12 cellular contexts compared by ENCODE assay signal in genomic region chr9:128149001-128149701, GRCh38. TPM values are rescaled to one million over a fixed set of nuclear protein-coding genes. Genes with fewer than 3 reads are reported as not detected.
DNase-seq lines count a peak whose midpoint lies in the region; ATAC-seq and TF ChIP-seq lines count a peak whose summit lies in the region.
"Had no signal": no experiment of that assay in that cellular context is flagged by ENCODE, and none has a peak within 500 bp of the region (broad histone marks: within the 10 kb centered on the region; RNA-seq: fewer than 3 reads in every experiment).

Gene LCN2 (plus strand): TSS chr9:128149453. CDS start chr9:128149526, 73 bp downstream.

- H3K36me3 ChIP-seq in muscle layer of duodenum (ENCODE audit: control insufficient read depth in 1 of 2, insufficient read depth in 2 of 2, low read length in 2 of 2) (no peaks in the 10 kb centered on the region), aorta (ENCODE audit: control insufficient read depth in 1 of 2, insufficient read depth in 2 of 2, low read length in 1 of 2) (no peaks in the 10 kb centered on the region)
- H3K36me3 ChIP-seq: gastrocnemius medialis had no signal

- H3K4me1 ChIP-seq in muscle layer of duodenum (ENCODE audit: control insufficient read depth in 1 of 2, insufficient read depth in 2 of 2, low read length in 2 of 2) (peaks cover 0 to 4% of the 10 kb centered on the region in 2 donors), aorta (ENCODE audit: control insufficient read depth in 1 of 2, insufficient read depth in 2 of 2, low read length in 2 of 2) (no peaks in the 10 kb centered on the region)

- peak; percentile 27 for DNase-seq in Right ventricle myocardium superior
- no peak for DNase-seq in cardiac septum (ENCODE audit: low spot score)
- peak; percentile 70 for DNase-seq in epithelial cell of proximal tubule (ENCODE audit: low read depth)
- DNase-seq in aorta, result peak; percentile 40 to 63
- no peak for DNase-seq in activated naive CD4-positive, alpha-beta T cell treated with Interleukin-2 at 50 U/mL for 16 hours
- DNase-seq: DMS79, gastrocnemius medialis had no signal

- H3K27ac ChIP-seq in muscle layer of duodenum (ENCODE audit: low read length) (peak within 1 kb of the TSS; percentile 86), aorta (ENCODE audit: low read depth in 1 of 2, low read length in 2 of 2) (no peak within 1 kb of the TSS)
- H3K27ac ChIP-seq: gastrocnemius medialis, VCaP had no signal

- no peak for TF ChIP-seq CTCF in epithelial cell of proximal tubule (conservative IDR thresholded peaks at IDR 0.05; ENCODE audit: low read depth, low read length)

- peak; percentile 5 for ATAC-seq in Right ventricle myocardium superior (ENCODE audit: poor library complexity)
- no peak for ATAC-seq in aorta (ENCODE audit: low FRiP score)
- no peak for ATAC-seq in GM19452 (IDR thresholded peaks at IDR 0.05; ENCODE audit: unreplicated experiment)
- no peak for ATAC-seq in GM19463 (IDR thresholded peaks at IDR 0.05; ENCODE audit: unreplicated experiment)

- H3K27me3 ChIP-seq in muscle layer of duodenum (ENCODE audit: low read depth, low read length), result no peaks in the 10 kb centered on the region
- no peaks in the 10 kb centered on the region for H3K27me3 ChIP-seq in aorta (ENCODE audit: control insufficient read depth in 1 of 2, insufficient read depth in 2 of 2, low read length in 1 of 2)
- H3K27me3 ChIP-seq: gastrocnemius medialis had no signal

- no peaks in the 10 kb centered on the region for H3K9me3 ChIP-seq in muscle layer of duodenum (ENCODE audit: control insufficient read depth in 1 of 2, low read length in 2 of 2)
- H3K9me3 ChIP-seq in aorta (ENCODE audit: control insufficient read depth, low read length), result no peaks in the 10 kb centered on the region
- H3K9me3 ChIP-seq: gastrocnemius medialis had no signal

- intact Hi-C loops in Right ventricle myocardium superior (cut with DNase I), result no loop called here
- intact Hi-C loops in cardiac septum (cut with DNase I), result no loop called here
- intact Hi-C loops in aorta (cut with DNase I), result no loop called here

- H3K4me3 ChIP-seq in epithelial cell of proximal tubule (ENCODE audit: low read depth, low read length) (no peak within 1 kb of the TSS), muscle layer of duodenum (ENCODE audit: low read depth in 1 of 2, low read length in 2 of 2) (no peak within 1 kb of the TSS), aorta (ENCODE audit: low read length in 2 of 2) (no peak within 1 kb of the TSS)
- H3K4me3 ChIP-seq: gastrocnemius medialis had no signal

- WGBS in aorta, 2 donors, result 84 to 87% methylated on average over 9 of the region's 9 CpGs

RNA-seq across cellular contexts. Expression of gene LCN2, which starts in this region (rescaled TPM):
- not detected for total RNA-seq in Right ventricle myocardium superior
- 2.0 TPM for total RNA-seq in cardiac septum
- total RNA-seq in epithelial cell of proximal tubule, result 45.7 and 106 TPM in 2 replicates
- 1 to 10 TPM in 1 of 2 donors, under 1 TPM in 1; 0.84 to 1.1 TPM for total RNA-seq in aorta
- 1 to 10 TPM in 1 of 2 donors, under 1 TPM in 1; 0.90 to 5.6 TPM for polyA plus RNA-seq in aorta
- total RNA-seq: activated T-helper 1 cell treated with anti-CD3 and anti-CD28 coated beads, Interleukin-12 subunit alpha, Interleukin-12 subunit beta, Interleukin-2, Interleukin-4 antibody, amounts not matched to agents 30 ng/mL and 10 ng/mL and 1 ng/mL, durations not matched to agents 14 hours and 24 hours and 36 hours had no signal

Comparison
In these comparisons a context has a peak if more than half of its experiments do, and no peak if none do; other contexts are left out.
1. RNA of gene LCN2 (total RNA-seq): 45.7 to 106 TPM in epithelial cell of proximal tubule; 2.0 TPM in cardiac septum (single experiment), 0.84 to 1.1 TPM in aorta and not detected in Right ventricle myocardium superior (single experiment); every median in the first group is over 10 times any median in the second.
2. Peak in DNase-seq and ATAC-seq in Right ventricle myocardium superior; RNA of the gene not detected or under 1 TPM.
3. DNase-seq: peak in epithelial cell of proximal tubule (single experiment) and aorta (2 of 2); none in cardiac septum (single experiment) and activated naive CD4-positive, alpha-beta T cell treated with Interleukin-2 at 50 U/mL for 16 hours (single experiment).